Comparison of ENCODE assay signal across 1 cellular context in genomic region chr3:102091358-102091757, GRCh38.
TF ChIP-seq lines count a peak whose summit lies in the region.

No MANE protein-coding gene starts in this region.

TF ChIP-seq in IMR-90, 13 proteins besides CTCF, POLR2A, EP300 and RAD21 (continued from another document):
- TF ChIP-seq BHLHE40 (IDR thresholded peaks at IDR 0.05; ENCODE audit: low read depth, low read length), result no peak
- TF ChIP-seq CHD1 (IDR thresholded peaks at IDR 0.05; ENCODE audit: low read depth, low read length), result no peak
- TF ChIP-seq MAZ (IDR thresholded peaks at IDR 0.05; ENCODE audit: borderline replicate concordance, low read depth, low read length), result no peak
- no peak for TF ChIP-seq ELK1 (IDR thresholded peaks at IDR 0.05; ENCODE audit: borderline replicate concordance, low read depth, low read length)
- no peak for TF ChIP-seq RCOR1 (IDR thresholded peaks at IDR 0.05; ENCODE audit: insufficient replicate concordance, low read length)
- TF ChIP-seq FOS (IDR thresholded peaks at IDR 0.05; ENCODE audit: low read depth, low read length), result no peak
- no peak for TF ChIP-seq SMC3 (IDR thresholded peaks at IDR 0.05; ENCODE audit: low read depth, low read length)
- no peak for TF ChIP-seq NFE2L2 (IDR thresholded peaks at IDR 0.05; ENCODE audit: low read depth, low read length)
- TF ChIP-seq USF2 (IDR thresholded peaks at IDR 0.05; ENCODE audit: low read depth, low read length), result no peak
- TF ChIP-seq MXI1 (IDR thresholded peaks at IDR 0.05; ENCODE audit: borderline replicate concordance, low read depth, low read length), result no peak
TF ChIP-seq in IMR-90: peak in this region for 0.
